In genomic region chr3:70360985-70361384, GRCh38 we compare ENCODE assay signal across 13 cellular contexts. TPM values are rescaled to one million over a fixed set of nuclear protein-coding genes. Genes with fewer than 3 reads are reported as not detected.
DNase-seq lines count a peak whose midpoint lies in the region; ATAC-seq lines count a peak whose summit lies in the region.
"Had no signal": no experiment of that assay in that cellular context is flagged by ENCODE, and none has a peak within 500 bp of the region (broad histone marks: within the 10 kb centered on the region; RNA-seq: fewer than 3 reads in every experiment).

No MANE protein-coding gene starts in this region.

- peaks cover 5% of the 10 kb centered on the region for H3K4me1 Mint-ChIP-seq in activated T-cell treated with anti-CD3 and anti-CD28 coated beads, Interleukin-2, amount 50 U/mL, for 72 hours (ENCODE audit: low read depth)
- H3K4me1 Mint-ChIP-seq in stimulated activated memory B cell treated with anti-CD40 and anti-IgM and Interleukin-4, amounts not matched to agents 10 μg/mL and 1 μg/mL and 100 μg/mL, for 72 hours: no peaks in the 10 kb centered on the region

- no peak overlapping the region for H3K4me3 Mint-ChIP-seq in activated T-cell treated with anti-CD3 and anti-CD28 coated beads, Interleukin-2, amount 50 U/mL, for 72 hours
- no peak overlapping the region for H3K4me3 Mint-ChIP-seq in stimulated activated memory B cell treated with anti-CD40 and anti-IgM and Interleukin-4, amounts not matched to agents 10 μg/mL and 1 μg/mL and 100 μg/mL, for 72 hours
- H3K4me3 Mint-ChIP-seq: natural killer cell treated with Interleukin-12 subunit alpha and Interleukin-12 subunit beta and Interleukin-15 and Interleukin-18, amount 100 ng/mL, for 72 hours had no signal

- H3K27me3 Mint-ChIP-seq in activated T-cell treated with anti-CD3 and anti-CD28 coated beads, Interleukin-2, amount 50 U/mL, for 72 hours (ENCODE audit: low read depth): peaks cover 6% of the 10 kb centered on the region
- H3K27me3 Mint-ChIP-seq in stimulated activated memory B cell treated with anti-CD40 and anti-IgM and Interleukin-4, amounts not matched to agents 10 μg/mL and 1 μg/mL and 100 μg/mL, for 72 hours: no peaks in the 10 kb centered on the region
- H3K27me3 Mint-ChIP-seq: natural killer cell treated with Interleukin-12 subunit alpha and Interleukin-12 subunit beta and Interleukin-15 and Interleukin-18, amount 100 ng/mL, for 72 hours had no signal

- peak in 1 of 2 donors; percentile 6 for DNase-seq in activated T-cell treated with anti-CD3 and anti-CD28 coated beads, Interleukin-2, amount 50 U/mL, for 72 hours
- DNase-seq in activated T-cell treated with anti-CD3 and anti-CD28 coated beads, Interleukin-2, amount 50 U/mL, for 1 hour: no peak
- DNase-seq in OCI-M1 (lab: John Stamatoyannopoulos, UW): peak; percentile 28
- no peak for DNase-seq in D341Med (ENCODE audit: low spot score)
- DNase-seq in stimulated activated CD4-positive, alpha-beta T cell treated with anti-CD3 and anti-CD28 coated beads, Interleukin-4, amount 100 ng/mL, for 24 hours: no peak
- no peak for DNase-seq in DMS153 treated with DMSO at 0.1 percent for 48 hours (lab: John Stamatoyannopoulos, UW; ENCODE audit: unreplicated experiment)
- DNase-seq: activated CD8-positive, alpha-beta memory T cell treated with anti-CD3 and anti-CD28 coated beads for 24 hours; NCI-H774; stimulated activated naive CD4-positive, alpha-beta T cell treated with Interleukin-2 at 50 U/mL for 16 hours had no signal

- no peak overlapping the region for H3K27ac Mint-ChIP-seq in activated T-cell treated with anti-CD3 and anti-CD28 coated beads, Interleukin-2, amount 50 U/mL, for 72 hours
- no peak overlapping the region for H3K27ac Mint-ChIP-seq in stimulated activated memory B cell treated with anti-CD40 and anti-IgM and Interleukin-4, amounts not matched to agents 10 μg/mL and 1 μg/mL and 100 μg/mL, for 72 hours
- H3K27ac Mint-ChIP-seq: natural killer cell treated with Interleukin-12 subunit alpha and Interleukin-12 subunit beta and Interleukin-15 and Interleukin-18, amount 100 ng/mL, for 72 hours had no signal

- H3K36me3 Mint-ChIP-seq in activated T-cell treated with anti-CD3 and anti-CD28 coated beads, Interleukin-2, amount 50 U/mL, for 72 hours (ENCODE audit: insufficient read depth in 2 of 2): peaks cover 0 to 4% of the 10 kb centered on the region in 2 donors
- no peaks in the 10 kb centered on the region for H3K36me3 Mint-ChIP-seq in stimulated activated memory B cell treated with anti-CD40 and anti-IgM and Interleukin-4, amounts not matched to agents 10 μg/mL and 1 μg/mL and 100 μg/mL, for 72 hours
- H3K36me3 Mint-ChIP-seq: natural killer cell treated with Interleukin-12 subunit alpha and Interleukin-12 subunit beta and Interleukin-15 and Interleukin-18, amount 100 ng/mL, for 72 hours had no signal

- peak; percentile 88 to 93 for ATAC-seq in activated T-cell treated with anti-CD3 and anti-CD28 coated beads, Interleukin-2, amount 50 U/mL, for 72 hours (replicated peaks in 1 of 2)
- peak; percentile 96 for ATAC-seq in HG02852 (IDR thresholded peaks at IDR 0.05; ENCODE audit: unreplicated experiment)
- peak; percentile 39 for ATAC-seq in stimulated activated memory B cell treated with anti-CD40 and anti-IgM and Interleukin-4, amounts not matched to agents 10 μg/mL and 1 μg/mL and 100 μg/mL, for 72 hours
- ATAC-seq: natural killer cell treated with Interleukin-12 subunit alpha and Interleukin-12 subunit beta and Interleukin-15 and Interleukin-18, amount 100 ng/mL, for 72 hours had no signal

- peaks cover 3 to 10% of the 10 kb centered on the region in 2 donors for H3K9me3 Mint-ChIP-seq in activated T-cell treated with anti-CD3 and anti-CD28 coated beads, Interleukin-2, amount 50 U/mL, for 72 hours
- peaks cover 9% of the 10 kb centered on the region for H3K9me3 Mint-ChIP-seq in stimulated activated memory B cell treated with anti-CD40 and anti-IgM and Interleukin-4, amounts not matched to agents 10 μg/mL and 1 μg/mL and 100 μg/mL, for 72 hours

RNA-seq across cellular contexts. Expression of gene MDFIC2, which starts 48.5 kb away (rescaled TPM):
- total RNA-seq in activated T-cell treated with anti-CD3 and anti-CD28 coated beads, Interleukin-2, amount 50 U/mL, for 72 hours: not detected
- total RNA-seq: H1; natural killer cell treated with Interleukin-12 subunit alpha and Interleukin-12 subunit beta and Interleukin-15 and Interleukin-18, amount 100 ng/mL, for 72 hours had no signal

Comparison
In these comparisons a context has a peak if more than half of its experiments do, and no peak if none do; other contexts are left out.
1. ATAC-seq: peak in every context shown above with its lines; median percentile 96 in HG02852; 90 in activated T-cell treated with anti-CD3 and anti-CD28 coated beads, Interleukin-2, amount 50 U/mL, for 72 hours; 39 in stimulated activated memory B cell treated with anti-CD40 and anti-IgM and Interleukin-4, amounts not matched to agents 10 μg/mL and 1 μg/mL and 100 μg/mL, for 72 hours.